In genomic region chr1:183604048-183604808, GRCh38 we compare ENCODE assay signal across 10 cellular contexts. TPM values are rescaled to one million over a fixed set of nuclear protein-coding genes. Genes with fewer than 3 reads are reported as not detected.
DNase-seq lines count a peak whose midpoint lies in the region; ATAC-seq and TF ChIP-seq lines count a peak whose summit lies in the region.
"Had no signal": no experiment of that assay in that cellular context is flagged by ENCODE, and none has a peak within 500 bp of the region (broad histone marks: within the 10 kb centered on the region; RNA-seq: fewer than 3 reads in every experiment).

No MANE protein-coding gene starts in this region.

- H3K23ac ChIP-seq in IMR-90 (ENCODE audit: low read depth, low read length): peak overlapping the region; percentile 76; the same call in 1 of the 2 replicates

- 20% methylated on average over 1 of the region's 10 CpGs; no CpG with 5 or more reads in 1 of the 2 experiments for WGBS in IMR-90 (ENCODE audit: extremely low coverage in 2 of 2, insufficient read length in 1 of 2), 2 experiments
- 74 to 76% methylated on average over 10 of the region's 10 CpGs for WGBS in thyroid gland, 2 donors

- H3K9me1 ChIP-seq in IMR-90 (ENCODE audit: insufficient read depth, low read length): peaks cover 12% of the 10 kb centered on the region; the same call in 1 of the 2 replicates

- no peak overlapping the region for H3K18ac ChIP-seq in IMR-90 (ENCODE audit: low read depth, low read length)

- H3K9ac ChIP-seq in IMR-90 (ENCODE audit: low read depth, low read length): no peak overlapping the region

- no peak overlapping the region for H3K4me3 ChIP-seq in IMR-90 (ENCODE audit: insufficient read depth, low read depth, low read length)
- H3K4me3 ChIP-seq in skin epidermis: no peak overlapping the region
- H3K4me3 ChIP-seq in thyroid gland (replicated peaks in 1 of 3): no peak overlapping the region
- H3K4me3 ChIP-seq: thoracic aorta had no signal

- no peak for TF ChIP-seq CTCF in IMR-90 (conservative IDR thresholded peaks at IDR 0.05; ENCODE audit: low read depth, low read length)
- no peak for TF ChIP-seq CTCF in thyroid gland (IDR thresholded peaks at IDR 0.05)

- no peak for TF ChIP-seq RAD21 in IMR-90 (IDR thresholded peaks at IDR 0.05; ENCODE audit: low read length)

- peak overlapping the region; percentile 83; the same call in 1 of the 2 replicates for H2BK20ac ChIP-seq in IMR-90 (ENCODE audit: low read depth, low read length)

- DNase-seq in IMR-90 (peak; percentile 97), brain pericyte (ENCODE audit: low read depth, low spot score) (peak; percentile 71), D341Med (ENCODE audit: low spot score) (no peak), ureter (ENCODE audit: low spot score) (no peak), dedifferentiated amniotic fluid mesenchymal stem cell (ENCODE audit: extremely low spot score) (no peak), thyroid gland (no peak)

- no peaks in the 10 kb centered on the region; a peak in 1 of 4 replicates for H3K79me1 ChIP-seq in IMR-90 (ENCODE audit: low read depth in 1 of 2, low read length in 2 of 2)

- H2AK5ac ChIP-seq in IMR-90 (ENCODE audit: low read depth, low read length): peak overlapping the region; percentile 98

- H2AK9ac ChIP-seq in IMR-90 (replicated peaks; ENCODE audit: low read depth, low read length, poor library complexity): peak overlapping the region; percentile 20

- H3K14ac ChIP-seq in IMR-90 (replicated peaks; ENCODE audit: low read depth, low read length): peak overlapping the region; percentile 61

- H3K4me2 ChIP-seq in IMR-90 (ENCODE audit: low read depth, low read length): no peak overlapping the region

- peak overlapping the region; percentile 76 for H2AFZ ChIP-seq in IMR-90 (replicated peaks; ENCODE audit: low read length, poor library complexity)

- POLR2A ChIA-PET in IMR-90 (lab: Charles Lee; ENCODE audit: unreplicated experiment): no interaction called here

- TF ChIP-seq POLR2A in IMR-90 (IDR thresholded peaks at IDR 0.05; ENCODE audit: low read depth, low read length) (no peak), thyroid gland (IDR thresholded peaks at IDR 0.05) (no peak)

- H4K5ac ChIP-seq in IMR-90 (ENCODE audit: low read depth, low read length): 0 out of 2 replicates have a peak overlapping the region, but pooled peaks have one; percentile 0

- in situ Hi-C loops in IMR-90 (cut with MboI; ENCODE audit: low sequenced_read_pairs): no loop called here

- no peak overlapping the region for H3K27ac ChIP-seq in IMR-90 (ENCODE audit: insufficient read depth, low read length)
- peak overlapping the region in 12 of 21 experiments; percentile 11 to 74 (median 46) for H3K27ac ChIP-seq in skin epidermis
- H3K27ac ChIP-seq in thyroid gland: no peak overlapping the region
- H3K27ac ChIP-seq: thoracic aorta had no signal

- CTCF ChIA-PET in IMR-90 (lab: Yijun Ruan, JAX): no interaction called here

- H3K56ac ChIP-seq in IMR-90 (ENCODE audit: extremely low read depth, insufficient read depth, low read length): no peak overlapping the region

- H3K27me3 ChIP-seq in IMR-90 (ENCODE audit: control insufficient read depth, insufficient read depth, low read length) (no peaks in the 10 kb centered on the region), thyroid gland (no peaks in the 10 kb centered on the region)

- H3K4me1 ChIP-seq in IMR-90 (ENCODE audit: control insufficient read depth, insufficient read depth, low read length) (peaks cover 18% of the 10 kb centered on the region), thyroid gland (peaks cover 0 to 4% of the 10 kb centered on the region in 2 donors)

- H2BK15ac ChIP-seq in IMR-90 (ENCODE audit: low read depth, low read length): peak overlapping the region; percentile 94; the same call in 1 of the 3 replicates

- H3K4ac ChIP-seq in IMR-90 (ENCODE audit: low read depth, low read length): peak overlapping the region; percentile 64

- H3K36me3 ChIP-seq in IMR-90 (ENCODE audit: control insufficient read depth, insufficient read depth, low read length) (no peaks in the 10 kb centered on the region), thyroid gland (no peaks in the 10 kb centered on the region)
- H3K36me3 ChIP-seq: thoracic aorta had no signal

- H4K20me1 ChIP-seq in IMR-90 (ENCODE audit: insufficient read depth, low read length): no peaks in the 10 kb centered on the region

- dilution Hi-C loops in IMR-90 (cut with HindIII; ENCODE audit: low sequenced_read_pairs, unreplicated experiment): no loop called here

- no TSS peak for BruUV-seq in IMR-90 (replicated peaks; lab: Mats Ljungman, UMichigan)

- ATAC-seq in GM19043 (IDR thresholded peaks at IDR 0.05; ENCODE audit: low read depth, unreplicated experiment): peak; percentile 39
- no peak; the same call in 1 of the 2 replicates for ATAC-seq in IMR-90 (ENCODE audit: low read depth)
- ATAC-seq: Panc1 had no signal

- no peak overlapping the region; the same call in 1 of the 2 replicates for H4K91ac ChIP-seq in IMR-90 (ENCODE audit: insufficient read depth, low read depth, low read length)

- peak overlapping the region; percentile 56 for H2BK120ac ChIP-seq in IMR-90 (ENCODE audit: low read depth, low read length)

- peak overlapping the region; percentile 44 for H2BK5ac ChIP-seq in IMR-90 (ENCODE audit: low read depth, low read length, poor library complexity, severe bottlenecking)

- H3K9me3 ChIP-seq in IMR-90 (ENCODE audit: control insufficient read depth, insufficient read depth, low read length): no peaks in the 10 kb centered on the region
- no peaks in the 10 kb centered on the region for H3K9me3 ChIP-seq in thyroid gland
- H3K9me3 ChIP-seq: thoracic aorta had no signal

- peak overlapping the region; percentile 13 to 59; a peak in 2 of 4 replicates for H4K8ac ChIP-seq in IMR-90 (ENCODE audit: low read depth in 2 of 2, low read length in 2 of 2)

- intact Hi-C loops in IMR-90 (cut with micrococcal nuclease): no loop called here
- intact Hi-C loops in thyroid gland (cut with DNase I): no loop called here

TF ChIP-seq in IMR-90, 13 proteins besides CTCF, POLR2A, EP300 and RAD21:
- TF ChIP-seq MAZ (IDR thresholded peaks at IDR 0.05; ENCODE audit: borderline replicate concordance, low read depth, low read length): peak; percentile 68; the same call in 1 of the 2 replicates
- TF ChIP-seq MAFK (IDR thresholded peaks at IDR 0.05; ENCODE audit: low read depth, low read length): peak; percentile 39; the same call in 1 of the 2 replicates
- no peak for TF ChIP-seq ELK1 (IDR thresholded peaks at IDR 0.05; ENCODE audit: borderline replicate concordance, low read depth, low read length)
- TF ChIP-seq CHD1 (IDR thresholded peaks at IDR 0.05; ENCODE audit: low read depth, low read length): no peak
- peak; percentile 28; the same call in 1 of the 2 replicates for TF ChIP-seq NFE2L2 (IDR thresholded peaks at IDR 0.05; ENCODE audit: low read depth, low read length)
- peak; percentile 15; the same call in 1 of the 2 replicates for TF ChIP-seq BHLHE40 (IDR thresholded peaks at IDR 0.05; ENCODE audit: low read depth, low read length)
- peak; percentile 77 for TF ChIP-seq FOS (IDR thresholded peaks at IDR 0.05; ENCODE audit: low read depth, low read length)

RNA-seq across cellular contexts. Expression of gene NCF2, which starts 14.0 kb away (rescaled TPM):
- total RNA-seq in IMR-90 (2012; rRNA removed) (2.8 and 3.2 TPM in 2 replicates), ureter (3.8 TPM), thyroid gland (1 to 10 TPM; 3.5 to 9.8 (median 4.5) TPM)
- 2.6 and 4.2 TPM in 2 replicates for polyA plus RNA-seq in IMR-90 (2012; rRNA removed)
- 0.45 and 1.8 TPM in 2 replicates for polyA plus RNA-seq in IMR-90 (2012; cell fraction: cytosol; rRNA removed)
- 0.52 and 0.64 TPM in 2 replicates for polyA plus RNA-seq in IMR-90 (2012; cell fraction: nucleus; rRNA removed; ENCODE audit: low replicate concordance)

RNA-seq across cellular contexts. Expression of gene ARPC5, which starts 31.4 kb away (rescaled TPM):
- total RNA-seq in IMR-90 (2012; rRNA removed) (212 and 361 TPM in 2 replicates), ureter (77.7 TPM), thyroid gland (100 to 1,000 TPM in 2 of 4 donors, 10 to 100 TPM in 2; 70.5 to 158 (median 95.7) TPM)
- polyA plus RNA-seq in IMR-90 (2012; rRNA removed): 91.0 and 132 TPM in 2 replicates
- polyA plus RNA-seq in IMR-90 (2012; cell fraction: cytosol; rRNA removed): 38.8 and 57.1 TPM in 2 replicates
- polyA plus RNA-seq in IMR-90 (2012; cell fraction: nucleus; rRNA removed; ENCODE audit: low replicate concordance): 9.7 and 50.2 TPM in 2 replicates

RNA-seq across cellular contexts. Expression of gene APOBEC4, which starts 48.9 kb away (rescaled TPM):
- not detected in 2 replicates for total RNA-seq in IMR-90 (2012; rRNA removed)
- polyA plus RNA-seq in IMR-90 (2012; rRNA removed): not detected in 2 replicates
- not detected in 2 replicates for polyA plus RNA-seq in IMR-90 (2012; cell fraction: cytosol; rRNA removed)
- not detected in 2 replicates for polyA plus RNA-seq in IMR-90 (2012; cell fraction: nucleus; rRNA removed; ENCODE audit: low replicate concordance)
- not detected for total RNA-seq in ureter
- total RNA-seq in thyroid gland: not detected
- total RNA-seq: thoracic aorta had no signal

Comparison
In these comparisons a context has a peak if more than half of its experiments do, and no peak if none do; other contexts are left out.
1. DNase-seq: peak in IMR-90 (single experiment) and brain pericyte (single experiment); none in D341Med (single experiment), ureter (single experiment), dedifferentiated amniotic fluid mesenchymal stem cell (single experiment) and thyroid gland (0 of 2).
2. H3K27ac ChIP-seq: peak in skin epidermis (12 of 21); none in IMR-90 (single experiment) and thyroid gland (0 of 3).